17 cellular contexts compared by ENCODE assay signal in the genomic region with DNA sequence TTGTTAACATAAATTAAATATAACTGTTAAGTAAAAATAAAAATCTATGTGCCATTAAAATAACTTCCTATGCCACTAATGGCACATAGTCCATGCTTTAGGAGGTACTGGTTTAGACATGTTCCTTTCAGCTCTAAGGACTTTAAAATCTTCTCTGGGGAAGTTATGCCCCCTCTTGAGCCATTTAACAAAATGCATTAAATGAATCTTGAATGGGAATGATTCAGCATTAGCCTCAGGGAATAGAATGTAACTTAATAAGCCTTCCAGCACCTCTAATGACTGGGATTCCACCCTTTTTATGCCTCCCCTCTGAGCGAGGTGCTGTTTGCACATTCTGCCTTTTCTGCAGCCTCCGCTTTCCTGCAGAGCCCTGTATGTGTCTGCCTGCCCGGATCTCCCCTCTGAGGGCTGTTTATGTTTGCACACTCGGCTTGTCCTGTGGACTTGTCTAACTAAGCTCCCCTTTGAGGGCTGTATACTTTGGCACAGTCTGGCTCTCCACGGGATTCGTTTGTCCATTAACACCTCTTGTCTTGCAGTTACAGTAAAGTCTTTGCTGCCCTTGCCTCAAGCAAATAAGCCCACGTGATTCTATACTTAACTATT.
DNase-seq lines count a peak whose midpoint lies in the region; ATAC-seq and TF ChIP-seq lines count a peak whose summit lies in the region.
"Had no signal": no experiment of that assay in that cellular context is flagged by ENCODE, and none has a peak within 500 bp of the region (broad histone marks: within the 10 kb centered on the region; RNA-seq: fewer than 3 reads in every experiment).

No MANE protein-coding gene starts in this region.

- no peaks in the 10 kb centered on the region for H3K27me3 ChIP-seq in upper lobe of right lung
- H3K27me3 ChIP-seq: thyroid gland had no signal

- DNase-seq in DMS53 (lab: John Stamatoyannopoulos, UW), result peak; percentile 45
- no peak for DNase-seq in DMS53 treated with DMSO at 0.1 percent for 48 hours (lab: John Stamatoyannopoulos, UW; ENCODE audit: unreplicated experiment)
- peak; percentile 44 for DNase-seq in NCI-H2196 (lab: John Stamatoyannopoulos, UW; ENCODE audit: unreplicated experiment)
- peak; percentile 31 for DNase-seq in epidermal melanocyte (ENCODE audit: insufficient read length, low spot score)
- no peak for DNase-seq in upper lobe of right lung
- DNase-seq in AG08396 (ENCODE audit: low spot score), result no peak
- DNase-seq in activated CD4-positive, CD25-positive, alpha-beta regulatory T cell (lab: John Stamatoyannopoulos, UW), result no peak
- no peak for DNase-seq in SK-N-DZ (ENCODE audit: low spot score)
- DNase-seq: activated CD8-positive, alpha-beta T cell treated with anti-CD3 and anti-CD28 coated beads for 36 hours; amniotic stem cell; CD4-positive, CD25-positive, alpha-beta regulatory T cell; IMR-90; natural killer cell; NK-92 treated with Interleukin-12 subunit alpha and Interleukin-12 subunit beta, amount 100 ng/mL, for 24 hours; Right ventricle myocardium superior; thyroid gland had no signal

- H3K27ac ChIP-seq in upper lobe of right lung, result no peak overlapping the region
- H3K27ac ChIP-seq: 22Rv1, thyroid gland had no signal

- H3K4me1 ChIP-seq in upper lobe of right lung, result no peaks in the 10 kb centered on the region
- H3K4me1 ChIP-seq: thyroid gland had no signal

- intact Hi-C loops in upper lobe of right lung (cut with DNase I), result no loop called here

- no peak overlapping the region for H3K4me3 ChIP-seq in upper lobe of right lung
- H3K4me3 ChIP-seq: thyroid gland had no signal

- H3K36me3 ChIP-seq in upper lobe of right lung, result no peaks in the 10 kb centered on the region
- H3K36me3 ChIP-seq: thyroid gland had no signal

- ATAC-seq in upper lobe of right lung, result peak; percentile 28
- ATAC-seq: activated CD8-positive, alpha-beta T cell treated with anti-CD3 and anti-CD28 coated beads for 36 hours; natural killer cell had no signal

- TF ChIP-seq CTCF in upper lobe of right lung (IDR thresholded peaks at IDR 0.05), result no peak

- H3K9me3 ChIP-seq in upper lobe of right lung, result no peaks in the 10 kb centered on the region
- H3K9me3 ChIP-seq: thyroid gland had no signal

Comparison
In these comparisons a context has a peak if more than half of its experiments do, and no peak if none do; other contexts are left out.
1. DNase-seq: peak in DMS53 (single experiment), NCI-H2196 (single experiment) and epidermal melanocyte (single experiment); none in DMS53 treated with DMSO at 0.1 percent for 48 hours (single experiment), upper lobe of right lung (single experiment), AG08396 (single experiment), activated CD4-positive, CD25-positive, alpha-beta regulatory T cell (0 of 4) and SK-N-DZ (single experiment).